ENCODE assay signal across 21 cellular contexts in genomic region chr7:151206914-151207313, GRCh38. TPM values are rescaled to one million over a fixed set of nuclear protein-coding genes. Genes with fewer than 3 reads are reported as not detected.
DNase-seq lines count a peak whose midpoint lies in the region; ATAC-seq and FAIRE-seq lines count a peak whose summit lies in the region.
"Had no signal": no experiment of that assay in that cellular context is flagged by ENCODE, and none has a peak within 500 bp of the region (broad histone marks: within the 10 kb centered on the region; RNA-seq: fewer than 3 reads in every experiment).

No MANE protein-coding gene starts in this region.

- FAIRE-seq in small intestine (lab: Jason Lieb, UNC), result no peak

- no peak overlapping the region for H3K4me3 ChIP-seq in small intestine (ENCODE audit: low read depth in 1 of 2, low read length in 2 of 2)

- WGBS in small intestine, 3 donors, result 45 to 50% (median 48%) methylated on average over 9 of the region's 9 CpGs

- H3K36me3 ChIP-seq in small intestine (ENCODE audit: control insufficient read depth in 2 of 2, insufficient read depth in 2 of 2, low read length in 2 of 2), result no peaks in the 10 kb centered on the region

- POLR2A ChIA-PET in activated CD8-positive, alpha-beta T cell treated with anti-CD3 and anti-CD28 coated beads, Interleukin-2, amount 10 ng/mL, durations not matched to agents 7 days and 5 days (lab: Charles Lee), result interaction anchor here (0.6 to 1.3 kb wide), 4 partner anchors 20 to 798 kb away, joined by 3 to 5 read pairs (median 4); partner anchors contain the start of genes ABCF2 and CHPF2

- H3K4me3 Mint-ChIP-seq in activated CD8-positive, alpha-beta T cell treated with anti-CD3 and anti-CD28 coated beads, Interleukin-2, amount 10 ng/mL, durations not matched to agents 7 days and 5 days, result peak overlapping the region; percentile 36
- H3K4me3 Mint-ChIP-seq: brain, type B pancreatic cell had no signal

- DNase-seq in activated effector memory CD4-positive, alpha-beta T cell treated with Interleukin-2 at 50 U/mL for 16 hours, result peak; percentile 15
- DNase-seq in activated effector memory CD4-positive, alpha-beta T cell treated with anti-CD3 and anti-CD28 coated beads, Interleukin-2, amount 50 U/mL, for 16 hours, result no peak
- DNase-seq in MV-4-11 (lab: John Stamatoyannopoulos, UW), result peak; percentile 51
- peak; percentile 57 for DNase-seq in activated CD8-positive, alpha-beta T cell treated with anti-CD3 and anti-CD28 coated beads, Interleukin-2, amount 10 ng/mL, durations not matched to agents 7 days and 5 days
- peak; percentile 48 for DNase-seq in small intestine
- DNase-seq in G401 (ENCODE audit: low spot score), result no peak
- no peak for DNase-seq in left ventricle myocardium superior
- DNase-seq in DMS 273 (lab: John Stamatoyannopoulos, UW; ENCODE audit: unreplicated experiment), result no peak
- DNase-seq: activated T-cell treated with anti-CD3 and anti-CD28 coated beads for 4 hours; DMS79 treated with DMSO at 0.1 percent for 48 hours; effector CD8-positive, alpha-beta T cell; foreskin melanocyte; NCI-H1092; NCI-H510A; stimulated activated CD4-positive, alpha-beta T cell treated with anti-CD3 and anti-CD28 coated beads, Interleukin-1b, Interleukin-23, amount 100 ng/mL, for 48 hours; stimulated activated CD8-positive, alpha-beta memory T cell treated with anti-CD3 and anti-CD28 coated beads, Interleukin-4, amount 100 ng/mL, for 48 hours had no signal

- peaks cover under 1% of the 10 kb centered on the region for H3K36me3 Mint-ChIP-seq in activated CD8-positive, alpha-beta T cell treated with anti-CD3 and anti-CD28 coated beads, Interleukin-2, amount 10 ng/mL, durations not matched to agents 7 days and 5 days (ENCODE audit: low read depth)
- H3K36me3 Mint-ChIP-seq: brain, type B pancreatic cell had no signal

- no peaks in the 10 kb centered on the region for H3K4me1 ChIP-seq in small intestine (ENCODE audit: control insufficient read depth in 2 of 2, insufficient read depth in 1 of 2, low read depth in 1 of 2, low read length in 1 of 2)

- H3K27ac ChIP-seq in small intestine (ENCODE audit: low read depth in 1 of 2, low read length in 1 of 2), result peak overlapping the region; percentile 7 to 8

- in situ Hi-C loops in G401 (cut with HindIII; ENCODE audit: low sequenced_read_pairs), result loop anchor here (5.0 kb wide), 1 partner anchor 60 kb away; no protein-coding TSS in a partner anchor

- no peaks in the 10 kb centered on the region for H3K27me3 ChIP-seq in small intestine (ENCODE audit: control insufficient read depth in 2 of 2, insufficient read depth in 2 of 2, low read length in 2 of 2)

- peak; percentile 78 for ATAC-seq in activated CD8-positive, alpha-beta T cell treated with anti-CD3 and anti-CD28 coated beads, Interleukin-2, amount 10 ng/mL, durations not matched to agents 7 days and 5 days
- no peak for ATAC-seq in left ventricle myocardium superior

- H3K27ac Mint-ChIP-seq in activated CD8-positive, alpha-beta T cell treated with anti-CD3 and anti-CD28 coated beads, Interleukin-2, amount 10 ng/mL, durations not matched to agents 7 days and 5 days, result peak overlapping the region; percentile 83
- H3K27ac Mint-ChIP-seq: brain, type B pancreatic cell had no signal

- no peaks in the 10 kb centered on the region for H3K9me3 ChIP-seq in small intestine (ENCODE audit: control insufficient read depth, low read depth)

- no peaks in the 10 kb centered on the region for H3K9me3 Mint-ChIP-seq in activated CD8-positive, alpha-beta T cell treated with anti-CD3 and anti-CD28 coated beads, Interleukin-2, amount 10 ng/mL, durations not matched to agents 7 days and 5 days (ENCODE audit: insufficient read depth)
- H3K9me3 Mint-ChIP-seq: type B pancreatic cell had no signal

- H3K4me1 Mint-ChIP-seq in activated CD8-positive, alpha-beta T cell treated with anti-CD3 and anti-CD28 coated beads, Interleukin-2, amount 10 ng/mL, durations not matched to agents 7 days and 5 days (ENCODE audit: low read depth), result peaks cover 28% of the 10 kb centered on the region
- H3K4me1 Mint-ChIP-seq: brain had no signal

- CTCF ChIA-PET in activated CD8-positive, alpha-beta T cell treated with anti-CD3 and anti-CD28 coated beads, Interleukin-2, amount 10 ng/mL, durations not matched to agents 7 days and 5 days (lab: Charles Lee), result interaction anchor here (1.0 to 3.6 kb wide), 5 partner anchors 37 to 162 kb away, joined by 3 to 16 read pairs (median 3); no protein-coding TSS in a partner anchor

- intact Hi-C loops in left ventricle myocardium superior (cut with micrococcal nuclease), result no loop called here

- H3K27me3 Mint-ChIP-seq in activated CD8-positive, alpha-beta T cell treated with anti-CD3 and anti-CD28 coated beads, Interleukin-2, amount 10 ng/mL, durations not matched to agents 7 days and 5 days (ENCODE audit: low read depth), result peaks cover 22% of the 10 kb centered on the region

RNA-seq across cellular contexts. Expression of gene H2BK1, which starts 3.4 kb away (rescaled TPM):
- total RNA-seq in activated CD8-positive, alpha-beta T cell treated with anti-CD3 and anti-CD28 coated beads, Interleukin-2, amount 10 ng/mL, durations not matched to agents 7 days and 5 days, result under 1 TPM in 1 of 2 experiments, not detected in 1; 0.76 TPM
- polyA plus RNA-seq in small intestine, result not detected
- not detected in 2 replicates for total RNA-seq in G401 (2014; rRNA removed; shearing (Covaris generic))
- total RNA-seq in left ventricle myocardium superior, result not detected
- total RNA-seq: mucosa of gallbladder, pulmonary artery endothelial cell, RPMI7951 had no signal

RNA-seq across cellular contexts. Expression of gene ASB10, which starts 19.9 kb away (rescaled TPM):
- not detected for total RNA-seq in activated CD8-positive, alpha-beta T cell treated with anti-CD3 and anti-CD28 coated beads, Interleukin-2, amount 10 ng/mL, durations not matched to agents 7 days and 5 days
- not detected for polyA plus RNA-seq in small intestine
- total RNA-seq in G401 (2014; rRNA removed; shearing (Covaris generic)), result not detected in 2 replicates
- 46.1 TPM for total RNA-seq in left ventricle myocardium superior
- total RNA-seq: mucosa of gallbladder, pulmonary artery endothelial cell, RPMI7951 had no signal

RNA-seq across cellular contexts. Expression of gene ABCF2, which starts 20.1 kb away (rescaled TPM):
- 10 to 100 TPM; 38.2 to 45.9 TPM for total RNA-seq in activated CD8-positive, alpha-beta T cell treated with anti-CD3 and anti-CD28 coated beads, Interleukin-2, amount 10 ng/mL, durations not matched to agents 7 days and 5 days
- 10 to 100 TPM; 11.0 to 23.7 (median 11.1) TPM for polyA plus RNA-seq in small intestine
- 63.0 and 99.0 TPM in 2 replicates for total RNA-seq in G401 (2014; rRNA removed; shearing (Covaris generic))
- total RNA-seq in left ventricle myocardium superior, result 27.6 TPM

RNA-seq across cellular contexts. Expression of gene CHPF2, which starts 25.4 kb away (rescaled TPM):
- 10 to 100 TPM; 34.7 to 36.1 TPM for total RNA-seq in activated CD8-positive, alpha-beta T cell treated with anti-CD3 and anti-CD28 coated beads, Interleukin-2, amount 10 ng/mL, durations not matched to agents 7 days and 5 days
- 10 to 100 TPM; 11.6 to 18.4 (median 17.8) TPM for polyA plus RNA-seq in small intestine
- 22.3 and 31.1 TPM in 2 replicates for total RNA-seq in G401 (2014; rRNA removed; shearing (Covaris generic))
- total RNA-seq in left ventricle myocardium superior, result 12.1 TPM

RNA-seq across cellular contexts. Expression of gene GBX1, which starts 39.4 kb away (rescaled TPM):
- total RNA-seq in activated CD8-positive, alpha-beta T cell treated with anti-CD3 and anti-CD28 coated beads, Interleukin-2, amount 10 ng/mL, durations not matched to agents 7 days and 5 days, result not detected
- polyA plus RNA-seq in small intestine, result not detected
- total RNA-seq in G401 (2014; rRNA removed; shearing (Covaris generic)), result 0.37 TPM in 1 of 2 replicates, not detected in the other
- 1.5 TPM for total RNA-seq in left ventricle myocardium superior
- total RNA-seq: mucosa of gallbladder, pulmonary artery endothelial cell, RPMI7951 had no signal

Comparison
In these comparisons a context has a peak if more than half of its experiments do, and no peak if none do; other contexts are left out.
1. DNase-seq: peak in activated effector memory CD4-positive, alpha-beta T cell treated with Interleukin-2 at 50 U/mL for 16 hours (single experiment), MV-4-11 (single experiment), activated CD8-positive, alpha-beta T cell treated with anti-CD3 and anti-CD28 coated beads, Interleukin-2, amount 10 ng/mL, durations not matched to agents 7 days and 5 days (single experiment) and small intestine (single experiment); none in activated effector memory CD4-positive, alpha-beta T cell treated with anti-CD3 and anti-CD28 coated beads, Interleukin-2, amount 50 U/mL, for 16 hours (single experiment), G401 (single experiment), left ventricle myocardium superior (single experiment) and DMS 273 (single experiment).
2. RNA of gene ASB10, which starts 19.9 kb away (total RNA-seq): 46.1 TPM in left ventricle myocardium superior (single experiment); not detected in activated CD8-positive, alpha-beta T cell treated with anti-CD3 and anti-CD28 coated beads, Interleukin-2, amount 10 ng/mL, durations not matched to agents 7 days and 5 days and not detected in G401; every median in the first group is over 10 times any median in the second.